ENCODE assay signal across 8 cellular contexts in genomic region chr4:185201983-185202962, GRCh38. TPM values are rescaled to one million over a fixed set of nuclear protein-coding genes. Genes with fewer than 3 reads are reported as not detected.
DNase-seq lines count a peak whose midpoint lies in the region; TF ChIP-seq lines count a peak whose summit lies in the region.

No MANE protein-coding gene starts in this region.

- H3K4me3 ChIP-seq in DOHH2 (ENCODE audit: low read length) (peak overlapping the region; percentile 92), MG63 (peak overlapping the region; percentile 65), iPS-20b (ENCODE audit: low read length) (peak overlapping the region; percentile 69), thymus (ENCODE audit: low read length) (no peak overlapping the region), H7 (ENCODE audit: insufficient read depth, low read depth, low read length) (no peak overlapping the region)

- peak overlapping the region; percentile 100 for H3K4me2 ChIP-seq in DOHH2 (ENCODE audit: low read length)

- peaks cover 5% of the 10 kb centered on the region for H3F3A ChIP-seq in DOHH2 (ENCODE audit: control insufficient read depth, insufficient read depth)

- H3K79me2 ChIP-seq in DOHH2 (ENCODE audit: control insufficient read depth, low read length), result peaks cover 71% of the 10 kb centered on the region

- H3K27me3 ChIP-seq in DOHH2 (ENCODE audit: control insufficient read depth, low read length) (no peaks in the 10 kb centered on the region), MG63 (no peaks in the 10 kb centered on the region), iPS-20b (ENCODE audit: insufficient read depth, low read length) (peaks cover 13% of the 10 kb centered on the region; the same call in 1 of the 2 replicates), thymus (ENCODE audit: control insufficient read depth, insufficient read depth) (no peaks in the 10 kb centered on the region), H7 (ENCODE audit: control insufficient read depth, insufficient read depth, low read length) (no peaks in the 10 kb centered on the region)

- peaks cover 10% of the 10 kb centered on the region for H3K36me3 ChIP-seq in DOHH2 (ENCODE audit: control insufficient read depth, low read length)
- H3K36me3 ChIP-seq in MG63, result peaks cover 7% of the 10 kb centered on the region; the same call in 1 of the 2 replicates
- H3K36me3 ChIP-seq in iPS-20b (ENCODE audit: insufficient read depth, low read depth, low read length), result 0 out of 2 replicates have a peak, but pooled peaks cover 4% of the 10 kb centered on the region
- H3K36me3 ChIP-seq in thymus (ENCODE audit: control insufficient read depth, insufficient read depth), result no peaks in the 10 kb centered on the region
- no peaks in the 10 kb centered on the region for H3K36me3 ChIP-seq in H7 (replicated peaks; ENCODE audit: control insufficient read depth, insufficient read depth, low read length)

- peak overlapping the region; percentile 57; the same call in 1 of the 2 replicates for H3K9ac ChIP-seq in iPS-20b (ENCODE audit: low read depth, low read length)

- H4K20me1 ChIP-seq in DOHH2 (ENCODE audit: control insufficient read depth, insufficient read depth, low read depth, low read length), result no peaks in the 10 kb centered on the region

- 85% methylated on average over 16 of the region's 16 CpGs for WGBS in thymus

- no peak for TF ChIP-seq CTCF in DOHH2 (IDR thresholded peaks at IDR 0.05; ENCODE audit: low read depth, low read length, poor library complexity, severe bottlenecking)

- H3K9me2 ChIP-seq in DOHH2 (replicated peaks; ENCODE audit: control insufficient read depth, low read length), result no peaks in the 10 kb centered on the region

- H3K27ac ChIP-seq in DOHH2 (ENCODE audit: low read depth, low read length) (no peak overlapping the region), iPS-20b (ENCODE audit: low read length) (no peak overlapping the region), thymus (ENCODE audit: low read depth) (peak overlapping the region; percentile 18)

- DNase-seq in MG63 (no peak), NCI-H345 (lab: John Stamatoyannopoulos, UW) (no peak), H7 (no peak), NCI-H2029 (lab: John Stamatoyannopoulos, UW) (no peak)
- peak; percentile 23 for DNase-seq in activated effector memory CD4-positive, alpha-beta T cell treated with Interleukin-2 at 50 U/mL for 16 hours

- H3K9me3 ChIP-seq in DOHH2 (ENCODE audit: control insufficient read depth, insufficient read depth, low read length), result no peaks in the 10 kb centered on the region
- H3K9me3 ChIP-seq in MG63, result no peaks in the 10 kb centered on the region
- H3K9me3 ChIP-seq in iPS-20b (ENCODE audit: insufficient read depth, low read depth, low read length), result no peaks in the 10 kb centered on the region
- H3K9me3 ChIP-seq in thymus (ENCODE audit: control insufficient read depth), result no peaks in the 10 kb centered on the region

- peaks cover 38% of the 10 kb centered on the region for H3K4me1 ChIP-seq in DOHH2 (ENCODE audit: control insufficient read depth, low read length)
- peaks cover 19% of the 10 kb centered on the region; the same call in 1 of the 2 replicates for H3K4me1 ChIP-seq in iPS-20b (ENCODE audit: insufficient read depth, low read length)
- H3K4me1 ChIP-seq in thymus (ENCODE audit: control insufficient read depth, insufficient read depth, low read length), result peaks cover 8% of the 10 kb centered on the region

RNA-seq across cellular contexts. Expression of gene CFAP97, which starts 1.5 kb away (rescaled TPM):
- 15.0 and 24.3 TPM in 2 replicates for total RNA-seq in MG63 (2014; rRNA removed; shearing (Covaris generic); ENCODE audit: low replicate concordance)
- polyA plus RNA-seq in thymus, result 9.5 TPM
- 24.0 and 35.8 TPM in 2 replicates for total RNA-seq in H7 (2014; rRNA removed; shearing (Covaris generic))

RNA-seq across cellular contexts. Expression of gene SNX25, which starts 7.1 kb away (rescaled TPM):
- 8.2 and 9.0 TPM in 2 replicates for total RNA-seq in MG63 (2014; rRNA removed; shearing (Covaris generic); ENCODE audit: low replicate concordance)
- polyA plus RNA-seq in thymus, result 7.9 TPM
- total RNA-seq in H7 (2014; rRNA removed; shearing (Covaris generic)), result 17.2 and 22.5 TPM in 2 replicates

RNA-seq across cellular contexts. Expression of gene SLC25A4, which starts 59.2 kb away (rescaled TPM):
- total RNA-seq in MG63 (2014; rRNA removed; shearing (Covaris generic); ENCODE audit: low replicate concordance), result 6.3 and 13.7 TPM in 2 replicates
- polyA plus RNA-seq in thymus, result 15.0 TPM
- 24.6 and 32.8 TPM in 2 replicates for total RNA-seq in H7 (2014; rRNA removed; shearing (Covaris generic))

Comparison
In these comparisons a context has a peak if more than half of its experiments do, and no peak if none do; other contexts are left out.
1. H3K4me3 ChIP-seq: peak in DOHH2 (single experiment), MG63 (single experiment) and iPS-20b (single experiment); none in thymus (single experiment) and H7 (single experiment).